In the genomic region with DNA sequence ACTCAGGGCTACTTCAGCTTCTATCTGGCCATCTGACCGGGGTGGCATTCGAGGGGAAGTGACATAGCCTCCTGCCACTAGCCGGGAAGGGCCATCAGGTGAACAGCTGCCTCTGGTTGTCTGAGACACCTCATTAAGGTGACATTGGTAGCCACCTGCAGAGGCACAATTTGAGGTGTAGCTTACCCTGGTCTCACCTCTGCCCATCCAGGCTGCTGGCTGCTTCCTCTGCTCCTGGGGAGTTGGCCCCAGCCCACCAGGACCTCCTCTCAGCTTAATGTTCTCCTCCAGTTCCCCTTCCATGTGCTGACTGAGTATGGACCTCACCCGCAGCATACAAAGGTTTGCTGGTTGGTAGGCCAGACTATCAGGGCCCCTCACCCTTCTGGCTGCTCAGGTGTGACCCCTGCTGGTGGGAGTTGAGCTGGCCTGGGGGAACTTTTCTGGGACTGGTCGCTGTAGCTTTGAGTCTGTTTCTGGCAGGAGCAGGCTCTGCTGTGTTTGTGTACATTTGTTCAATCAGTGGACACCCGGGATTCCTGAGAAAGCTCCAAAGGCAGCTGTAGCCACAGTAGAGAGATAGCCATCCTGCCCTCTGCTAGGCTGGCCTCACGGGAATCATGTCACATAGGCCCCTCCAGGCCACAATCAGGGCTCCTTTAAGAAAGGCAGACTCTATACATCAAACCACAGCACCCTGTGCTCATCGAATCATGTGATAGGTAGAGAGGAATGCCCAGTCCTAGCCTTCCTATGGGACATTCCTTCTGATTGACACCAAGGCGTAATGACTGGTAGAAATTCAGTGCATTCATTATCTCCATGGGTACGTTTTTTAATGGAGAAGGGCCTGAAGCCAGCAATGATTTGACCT, we compare ENCODE assay signal across 8 cellular contexts.
A peak's percentile ranks its signal among the peaks of the same experiment; 100 is the strongest.
DNase-seq lines count a peak whose midpoint lies in the region; ATAC-seq and TF ChIP-seq lines count a peak whose summit lies in the region.

No MANE protein-coding gene starts in this region.

- H3K36me3 ChIP-seq in breast epithelium: no peaks in the 10 kb centered on the region
- no peaks in the 10 kb centered on the region for H3K36me3 ChIP-seq in kidney epithelial cell (ENCODE audit: control insufficient read depth, insufficient read depth, low read length)

- no peaks in the 10 kb centered on the region for H3K27me3 ChIP-seq in breast epithelium
- H3K27me3 ChIP-seq in kidney epithelial cell (ENCODE audit: control insufficient read depth, insufficient read depth, low read length): peaks cover 2% of the 10 kb centered on the region

- no peak for TF ChIP-seq POLR2A in breast epithelium (IDR thresholded peaks at IDR 0.05)

- in situ Hi-C loops in KBM-7 (cut with MboI; ENCODE audit: low pct_unique_long_range_greater_than_20kb, low sequenced_read_pairs): no loop called here

- DNase-seq in GM03348 (ENCODE audit: low spot score): peak; percentile 58
- DNase-seq in KBM-7: peak; percentile 53
- no peak for DNase-seq in breast epithelium (ENCODE audit: low spot score in 2 of 2)
- peak; percentile 12 for DNase-seq in kidney epithelial cell (ENCODE audit: low read depth)
- DNase-seq in stimulated activated CD4-positive, alpha-beta T cell treated with anti-CD3 and anti-CD28 coated beads, Interleukin-4, amount 100 ng/mL, for 24 hours: peak; percentile 70

- no peaks in the 10 kb centered on the region for H3K9me3 ChIP-seq in breast epithelium

- no peaks in the 10 kb centered on the region for H3K4me1 ChIP-seq in breast epithelium

- peak; percentile 77 for TF ChIP-seq CTCF in WI38 (IDR thresholded peaks at IDR 0.05; ENCODE audit: low read depth, low read length)
- peak in 2 of 3 donors; percentile 26 to 38 for TF ChIP-seq CTCF in breast epithelium (IDR thresholded peaks at IDR 0.05)
- TF ChIP-seq CTCF in kidney epithelial cell (IDR thresholded peaks at IDR 0.05; ENCODE audit: insufficient read depth, low read length, poor library complexity, severe bottlenecking): peak; percentile 68

- H3K4me3 ChIP-seq in WI38 (ENCODE audit: low read depth, low read length) (no peak overlapping the region), breast epithelium (no peak overlapping the region), kidney epithelial cell (ENCODE audit: low read depth, low read length) (no peak overlapping the region)

- intact Hi-C loops in breast epithelium (cut with DNase I; ENCODE audit: low total_unique reads): no loop called here

- no peak for ATAC-seq in HG03139 (IDR thresholded peaks at IDR 0.05; ENCODE audit: unreplicated experiment)
- ATAC-seq in HG03159 (IDR thresholded peaks at IDR 0.05; ENCODE audit: unreplicated experiment): no peak

- no peak overlapping the region for H3K27ac ChIP-seq in breast epithelium

Comparison
In these comparisons a context has a peak if more than half of its experiments do, and no peak if none do; other contexts are left out.
1. DNase-seq: peak in GM03348 (single experiment), KBM-7 (single experiment), kidney epithelial cell (single experiment) and stimulated activated CD4-positive, alpha-beta T cell treated with anti-CD3 and anti-CD28 coated beads, Interleukin-4, amount 100 ng/mL, for 24 hours (single experiment); none in breast epithelium (0 of 2).
2. Peak in every context shown above with its lines, with median percentiles within 50 percentile points of each other: CTCF ChIP-seq.